1 cellular context compared by ENCODE assay signal in the genomic region with DNA sequence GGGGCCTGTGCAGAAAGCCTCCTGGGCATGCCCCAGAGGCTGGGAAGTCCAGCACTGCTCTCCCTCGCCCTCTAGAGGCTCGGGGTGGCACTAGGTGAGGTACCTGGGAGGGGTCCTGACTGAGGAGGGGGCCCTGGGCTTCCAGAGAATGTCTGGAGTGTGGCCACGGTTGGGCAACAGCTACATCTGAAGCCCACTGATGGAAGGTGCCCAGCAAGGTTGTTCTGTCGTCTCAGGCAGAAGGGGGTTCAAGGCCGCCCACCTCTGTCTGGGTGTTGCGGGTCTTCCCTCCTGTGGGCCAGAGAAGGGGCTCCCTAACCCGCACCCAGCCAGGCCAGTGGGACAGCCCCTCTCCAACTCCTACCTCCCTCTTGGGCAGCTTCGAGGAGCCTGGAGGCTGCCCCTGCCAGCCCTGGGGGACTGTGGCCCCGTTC.
TF ChIP-seq lines count a peak whose summit lies in the region.

No MANE protein-coding gene starts in this region.

TF ChIP-seq in HepG2, 621 proteins besides CTCF, POLR2A, EP300 and RAD21 (continued from another document):
- TF ChIP-seq HOXA5 (CRISPR knock-in tag; IDR thresholded peaks at IDR 0.05) = 0 out of 2 replicates have a peak, but pooled peaks have one; percentile 24
- no peak for TF ChIP-seq AKNA (CRISPR knock-in tag; IDR thresholded peaks at IDR 0.05; ENCODE audit: borderline replicate concordance)
- no peak for TF ChIP-seq SNAPC2 (CRISPR knock-in tag; IDR thresholded peaks at IDR 0.05)
- peak; percentile 72 for TF ChIP-seq PPARG (CRISPR knock-in tag; conservative IDR thresholded peaks at IDR 0.05)
- TF ChIP-seq AHR (CRISPR knock-in tag; IDR thresholded peaks at IDR 0.05) = peak; percentile 54; the same call in 1 of the 2 replicates
- TF ChIP-seq ZNF256 (CRISPR knock-in tag; conservative IDR thresholded peaks at IDR 0.05) = no peak
- TF ChIP-seq TEAD3 (CRISPR knock-in tag; optimal IDR thresholded peaks at IDR 0.05; ENCODE audit: borderline replicate concordance) = peak; percentile 56
- peak; percentile 84 for TF ChIP-seq STAG1 (CRISPR knock-in tag; IDR thresholded peaks at IDR 0.05)
- TF ChIP-seq SMC3 (IDR thresholded peaks at IDR 0.05; ENCODE audit: low read length) = 0 out of 2 replicates have a peak, but pooled peaks have one; percentile 31
- TF ChIP-seq ZNF331 (CRISPR knock-in tag; IDR thresholded peaks at IDR 0.05) = 0 out of 2 replicates have a peak, but pooled peaks have one; percentile 16
- TF ChIP-seq SALL1 (CRISPR knock-in tag; IDR thresholded peaks at IDR 0.05) = peak; percentile 52; the same call in 1 of the 2 replicates
- TF ChIP-seq XRCC5 (optimal IDR thresholded peaks at IDR 0.05; ENCODE audit: low read length) = peak; percentile 73
- TF ChIP-seq EED (CRISPR knock-in tag; IDR thresholded peaks at IDR 0.05) = peak; percentile 12; the same call in 1 of the 2 replicates
- peak; percentile 29; the same call in 1 of the 2 replicates for TF ChIP-seq ZNF768 (CRISPR knock-in tag; IDR thresholded peaks at IDR 0.05)
- peak; percentile 31; the same call in 1 of the 2 replicates for TF ChIP-seq MYC (CRISPR knock-in tag; IDR thresholded peaks at IDR 0.05; ENCODE audit: borderline replicate concordance)
- peak; percentile 39; the same call in 1 of the 2 replicates for TF ChIP-seq KDM5B (CRISPR knock-in tag; IDR thresholded peaks at IDR 0.05; ENCODE audit: borderline replicate concordance)
- TF ChIP-seq IRF2 (CRISPR knock-in tag; IDR thresholded peaks at IDR 0.05) = 0 out of 2 replicates have a peak, but pooled peaks have one; percentile 22
- no peak for TF ChIP-seq ZNF207 (IDR thresholded peaks at IDR 0.05; ENCODE audit: borderline replicate concordance)
- TF ChIP-seq TSC22D2 (CRISPR knock-in tag; IDR thresholded peaks at IDR 0.05; ENCODE audit: borderline replicate concordance) = peak; percentile 84; the same call in 1 of the 2 replicates
- TF ChIP-seq SRSF1 (optimal IDR thresholded peaks at IDR 0.05; ENCODE audit: low read depth, low read length) = peak; percentile 52
- 0 out of 2 replicates have a peak, but pooled peaks have one; percentile 25 for TF ChIP-seq THAP11 (CRISPR knock-in tag; IDR thresholded peaks at IDR 0.05)
- 0 out of 2 replicates have a peak, but pooled peaks have one; percentile 35 for TF ChIP-seq CSRNP1 (CRISPR knock-in tag; IDR thresholded peaks at IDR 0.05)
- TF ChIP-seq ZNF501 (CRISPR knock-in tag; IDR thresholded peaks at IDR 0.05) = 0 out of 2 replicates have a peak, but pooled peaks have one; percentile 25
- TF ChIP-seq ZSCAN29 (CRISPR knock-in tag; conservative IDR thresholded peaks at IDR 0.05) = no peak
- TF ChIP-seq ERF (CRISPR knock-in tag; IDR thresholded peaks at IDR 0.05) = peak; percentile 58; the same call in 1 of the 2 replicates
- no peak for TF ChIP-seq JUNB (CRISPR knock-in tag; IDR thresholded peaks at IDR 0.05; ENCODE audit: borderline replicate concordance)
- TF ChIP-seq KMT2A (CRISPR knock-in tag; IDR thresholded peaks at IDR 0.05) = 0 out of 2 replicates have a peak, but pooled peaks have one; percentile 24
- TF ChIP-seq ZNF335 (CRISPR knock-in tag; IDR thresholded peaks at IDR 0.05) = 0 out of 2 replicates have a peak, but pooled peaks have one; percentile 44
- TF ChIP-seq SAP130 (CRISPR knock-in tag; IDR thresholded peaks at IDR 0.05; ENCODE audit: low read depth) = peak; percentile 27; the same call in 1 of the 2 replicates
- TF ChIP-seq SOX5 (CRISPR knock-in tag; IDR thresholded peaks at IDR 0.05; ENCODE audit: borderline replicate concordance) = peak; percentile 27; the same call in 1 of the 2 replicates
- peak; percentile 28; the same call in 1 of the 2 replicates for TF ChIP-seq YEATS2 (CRISPR knock-in tag; IDR thresholded peaks at IDR 0.05; ENCODE audit: borderline replicate concordance)
- TF ChIP-seq RXRB (CRISPR knock-in tag; IDR thresholded peaks at IDR 0.05; ENCODE audit: borderline replicate concordance) = peak; percentile 79
- TF ChIP-seq CBX5 (CRISPR knock-in tag; IDR thresholded peaks at IDR 0.05; ENCODE audit: borderline replicate concordance) = peak; percentile 63; the same call in 1 of the 2 replicates
- TF ChIP-seq KLF15 (CRISPR knock-in tag; IDR thresholded peaks at IDR 0.05; ENCODE audit: borderline replicate concordance) = no peak
- TF ChIP-seq TP53 (CRISPR knock-in tag; conservative IDR thresholded peaks at IDR 0.05) = 0 out of 2 replicates have a peak, but pooled peaks have one; percentile 27
- TF ChIP-seq, protein P1, sequence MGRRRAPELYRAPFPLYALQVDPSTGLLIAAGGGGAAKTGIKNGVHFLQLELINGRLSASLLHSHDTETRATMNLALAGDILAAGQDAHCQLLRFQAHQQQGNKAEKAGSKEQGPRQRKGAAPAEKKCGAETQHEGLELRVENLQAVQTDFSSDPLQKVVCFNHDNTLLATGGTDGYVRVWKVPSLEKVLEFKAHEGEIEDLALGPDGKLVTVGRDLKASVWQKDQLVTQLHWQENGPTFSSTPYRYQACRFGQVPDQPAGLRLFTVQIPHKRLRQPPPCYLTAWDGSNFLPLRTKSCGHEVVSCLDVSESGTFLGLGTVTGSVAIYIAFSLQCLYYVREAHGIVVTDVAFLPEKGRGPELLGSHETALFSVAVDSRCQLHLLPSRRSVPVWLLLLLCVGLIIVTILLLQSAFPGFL (CRISPR knock-in tag; IDR thresholded peaks at IDR 0.05) = peak; percentile 47; the same call in 1 of the 2 replicates
- TF ChIP-seq PHF20 (CRISPR knock-in tag; IDR thresholded peaks at IDR 0.05) = 0 out of 2 replicates have a peak, but pooled peaks have one; percentile 19
- 0 out of 2 replicates have a peak, but pooled peaks have one; percentile 35 for TF ChIP-seq TARDBP (CRISPR knock-in tag; IDR thresholded peaks at IDR 0.05)
- no peak for TF ChIP-seq MAFG (CRISPR knock-in tag; IDR thresholded peaks at IDR 0.05)
- no peak for TF ChIP-seq ZNF607 (CRISPR knock-in tag; IDR thresholded peaks at IDR 0.05; ENCODE audit: borderline replicate concordance)
